In the genomic region with DNA sequence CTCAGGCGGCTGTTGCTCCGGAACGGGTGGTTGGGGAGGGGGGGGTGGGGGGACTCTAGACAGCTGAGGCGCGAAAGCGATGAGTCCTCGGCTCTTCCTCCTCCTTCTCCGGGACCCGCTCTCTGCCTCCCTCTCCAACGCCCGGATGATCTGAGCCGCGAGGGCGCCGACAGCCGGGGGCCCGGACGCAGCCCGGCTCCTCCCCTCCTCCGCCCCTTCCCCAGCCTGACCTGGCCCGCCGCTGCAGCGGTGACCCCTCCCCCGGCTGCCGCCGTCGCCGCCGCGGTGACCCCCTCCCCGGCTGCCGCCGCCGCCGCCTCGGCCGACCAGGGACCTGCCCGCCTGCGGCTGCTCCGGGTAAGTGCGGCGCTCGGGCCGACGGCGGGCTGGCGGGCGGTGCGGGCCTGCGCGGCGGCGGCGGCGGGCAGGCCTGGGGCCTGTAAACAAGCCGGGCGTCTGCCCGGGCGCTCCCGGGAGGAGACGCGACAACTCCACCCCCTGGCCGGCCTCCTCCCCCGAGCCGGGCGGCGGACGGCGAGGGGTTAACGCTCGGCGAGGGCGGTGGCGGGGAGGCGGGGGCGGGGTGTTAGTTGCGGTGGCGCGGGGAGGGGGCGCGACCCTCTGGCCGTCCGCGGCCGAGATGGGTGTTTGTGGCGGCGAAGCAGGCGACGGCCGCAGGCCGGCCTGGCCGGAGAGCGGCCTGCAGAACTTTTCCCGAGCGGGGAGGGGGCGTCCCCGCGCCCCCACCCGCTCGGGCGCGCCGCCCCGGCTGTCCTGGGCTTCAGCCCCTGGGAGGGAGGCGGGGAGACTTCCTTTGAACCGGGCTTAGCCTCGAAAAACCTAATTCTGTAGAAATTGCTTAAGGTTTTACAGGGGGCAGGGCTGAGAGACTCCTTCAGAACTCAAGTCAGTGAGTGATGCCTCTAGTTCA, we compare ENCODE assay signal across 8 cellular contexts. TPM values are rescaled to one million over a fixed set of nuclear protein-coding genes. Genes with fewer than 3 reads are reported as not detected.
DNase-seq lines count a peak whose midpoint lies in the region; ATAC-seq and TF ChIP-seq lines count a peak whose summit lies in the region.

No MANE protein-coding gene starts in this region.

- H3K4me3 Mint-ChIP-seq in nephron = peak overlapping the region; percentile 97

- H3K36me3 Mint-ChIP-seq in nephron (ENCODE audit: low read depth) = peaks cover 12% of the 10 kb centered on the region

- no peaks in the 10 kb centered on the region for H3K27me3 ChIP-seq in Peyer's patch

- peak; percentile 36 for ATAC-seq in GM21360 (IDR thresholded peaks at IDR 0.05; ENCODE audit: unreplicated experiment)
- peak; percentile 47 for ATAC-seq in stimulated activated naive CD8-positive, alpha-beta T cell treated with anti-CD3 and anti-CD28 coated beads, Interleukin-15, Interleukin-2, amounts not matched to agents 100 U/mL and 50 U/mL, for 24 hours

- peak in 1 of 2 donors; percentile 52 for TF ChIP-seq POLR2A in Peyer's patch (IDR thresholded peaks at IDR 0.05)

- H3K4me1 Mint-ChIP-seq in nephron = peaks cover 57% of the 10 kb centered on the region

- TF ChIP-seq CTCF in Peyer's patch (IDR thresholded peaks at IDR 0.05) (no peak), fibroblast of the aortic adventitia (IDR thresholded peaks at IDR 0.05; ENCODE audit: insufficient read depth, low read length) (no peak), nephron (IDR thresholded peaks at IDR 0.05; ENCODE audit: unreplicated experiment in 3 of 3) (no peak)

- H3K27ac ChIP-seq in Peyer's patch = peak overlapping the region; percentile 95 to 100 (median 99)

- no peaks in the 10 kb centered on the region for H3K27me3 Mint-ChIP-seq in nephron (ENCODE audit: low read depth)

- peak; percentile 52 for DNase-seq in COR-L47 (lab: John Stamatoyannopoulos, UW)
- DNase-seq in HUDEP-2 (lab: John Stamatoyannopoulos, UW; ENCODE audit: unreplicated experiment in 76 of 76) = peak in 62 of 76 experiments; percentile 8 to 72 (median 51)
- DNase-seq in Peyer's patch = peak; percentile 54 to 86 (median 85)
- DNase-seq in activated effector memory CD4-positive, alpha-beta T cell treated with Interleukin-2 at 50 U/mL for 16 hours = peak; percentile 55
- peak; percentile 40 for DNase-seq in fibroblast of the aortic adventitia (ENCODE audit: low read depth)
- DNase-seq in stimulated activated naive CD8-positive, alpha-beta T cell treated with anti-CD3 and anti-CD28 coated beads, Interleukin-15, Interleukin-2, amounts not matched to agents 100 U/mL and 50 U/mL, for 24 hours = peak; percentile 64

- no peaks in the 10 kb centered on the region for H3K9me3 ChIP-seq in Peyer's patch

- H3K4me1 ChIP-seq in Peyer's patch = peaks cover 0 to 23% (median 15%) of the 10 kb centered on the region in 4 donors

- H3K4me3 ChIP-seq in Peyer's patch (peak overlapping the region; percentile 59 to 90 (median 81)), fibroblast of the aortic adventitia (ENCODE audit: low read depth, low read length) (peak overlapping the region; percentile 76)

- no peaks in the 10 kb centered on the region for H3K9me3 Mint-ChIP-seq in nephron

- peak overlapping the region; percentile 96 to 99 (median 99) for H3K27ac Mint-ChIP-seq in nephron

- no peaks in the 10 kb centered on the region for H3K36me3 ChIP-seq in Peyer's patch

RNA-seq across cellular contexts. Expression of gene PPM1A, which starts 0.6 kb away (rescaled TPM):
- 100 to 1,000 TPM in 2 of 4 donors, 10 to 100 TPM in 2; 55.3 to 134 (median 84.4) TPM for total RNA-seq in Peyer's patch
- 30.9 and 31.0 TPM in 2 replicates for total RNA-seq in fibroblast of the aortic adventitia (ENCODE audit: low replicate concordance)

Comparison
In these comparisons a context has a peak if more than half of its experiments do, and no peak if none do; other contexts are left out.
1. Peak in every context shown above with its lines: DNase-seq, ATAC-seq, H3K4me3 ChIP-seq and H3K27ac ChIP-seq.